ENCODE assay signal across 26 cellular contexts in the genomic region with DNA sequence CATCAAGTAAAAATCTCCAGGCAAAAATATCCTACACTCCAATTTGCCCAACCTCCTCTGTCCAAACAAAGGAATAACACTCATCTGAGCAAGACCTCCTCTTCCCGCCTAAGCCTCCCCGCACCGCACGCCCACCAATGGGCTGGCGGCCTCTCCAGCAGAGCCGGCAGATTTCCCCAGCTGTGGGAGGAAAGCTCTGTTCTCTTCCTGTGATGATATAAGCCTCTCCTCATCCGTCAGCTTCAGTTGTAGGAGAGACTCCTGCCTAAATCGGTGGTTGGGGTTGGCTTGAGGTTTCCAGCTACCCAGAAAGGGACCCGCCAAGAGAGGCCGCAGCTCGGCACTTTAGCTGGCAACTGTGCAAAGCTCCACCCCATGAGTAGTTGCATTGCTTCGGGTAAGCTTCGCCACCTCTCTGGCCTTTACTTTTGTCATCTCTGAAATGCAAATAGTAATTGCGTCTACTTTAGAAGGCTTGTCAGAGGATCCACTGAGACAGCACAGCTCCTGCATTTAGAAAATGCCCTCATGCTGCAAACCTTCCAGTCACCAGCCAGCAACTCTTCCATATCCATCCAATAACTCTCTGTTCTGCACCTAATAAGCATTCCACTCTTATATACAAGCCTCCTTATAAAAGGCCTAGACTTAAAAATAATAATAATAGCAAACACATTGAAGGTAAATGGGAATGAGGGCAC.
A peak's percentile ranks its signal among the peaks of the same experiment; 100 is the strongest.
DNase-seq lines count a peak whose midpoint lies in the region; ATAC-seq and TF ChIP-seq lines count a peak whose summit lies in the region.
"Had no signal": no experiment of that assay in that cellular context is flagged by ENCODE, and none has a peak within 500 bp of the region (broad histone marks: within the 10 kb centered on the region; RNA-seq: fewer than 3 reads in every experiment).

No MANE protein-coding gene starts in this region.

- ATAC-seq in mucosa of descending colon (peak; percentile 10), GM21825 (IDR thresholded peaks at IDR 0.05; ENCODE audit: unreplicated experiment) (no peak)
- no peak for ATAC-seq in stimulated activated naive CD8-positive, alpha-beta T cell treated with anti-CD3 and anti-CD28 coated beads, Interleukin-15, Interleukin-2, amounts not matched to agents 100 U/mL and 50 U/mL, for 24 hours

- DNase-seq in NCI-H510A treated with DMSO at 0.1 percent for 48 hours (lab: John Stamatoyannopoulos, UW): peak; percentile 37
- DNase-seq in NCI-H510A (lab: John Stamatoyannopoulos, UW): no peak
- DNase-seq in SHP77 treated with DMSO at 0.1 percent for 48 hours (lab: John Stamatoyannopoulos, UW): peak; percentile 45
- DNase-seq in mucosa of descending colon: no peak
- no peak for DNase-seq in NOMO-1 treated with dmso at 0.1 percent for 144 hours (lab: John Stamatoyannopoulos, UW; ENCODE audit: unreplicated experiment)
- no peak for DNase-seq in stimulated activated naive CD8-positive, alpha-beta T cell treated with anti-CD3 and anti-CD28 coated beads, Interleukin-15, Interleukin-2, amounts not matched to agents 100 U/mL and 50 U/mL, for 24 hours
- DNase-seq: activated gamma-delta T cell treated with Interleukin-2 at 50 U/mL for 16 hours; activated T-cell treated with anti-CD3 and anti-CD28 coated beads, Interleukin-2, amount 50 U/mL, for 1 hour; adrenal gland; Caco-2; DND-41; immature natural killer cell; MV-4-11; NCI-H2029 treated with DMSO at 0.1 percent for 48 hours; NCI-H526; retina; SIG-M5; spleen; stimulated activated CD4-positive, alpha-beta T cell treated with anti-CD3 and anti-CD28 coated beads, Interleukin-4, amount 100 ng/mL, for 1 hour; stimulated activated naive CD4-positive, alpha-beta T cell treated with Interleukin-2 at 50 U/mL for 16 hours; transverse colon had no signal

- peaks cover 28% of the 10 kb centered on the region for H3K9me3 ChIP-seq in mucosa of descending colon
- H3K9me3 ChIP-seq: adrenal gland, Caco-2, neutrophil, transverse colon had no signal

- H3K4me1 ChIP-seq in mucosa of descending colon (ENCODE audit: low read depth): no peaks in the 10 kb centered on the region
- H3K4me1 ChIP-seq: adrenal gland, Caco-2, spleen, transverse colon had no signal

- peak overlapping the region; percentile 13 for H3K27ac ChIP-seq in temporal lobe (ENCODE audit: low read depth, low read length)
- H3K27ac ChIP-seq: adrenal gland; BLaER1 treated with 17β-estradiol and CSF1 and Interleukin-3, amounts not matched to agents 10 nM and 100 nM; KMS-11; neutrophil; spleen; transverse colon had no signal

- TF ChIP-seq CTCF in mucosa of descending colon (IDR thresholded peaks at IDR 0.05): no peak

- no peak overlapping the region for H3K4me3 ChIP-seq in mucosa of descending colon
- H3K4me3 ChIP-seq: adrenal gland; BLaER1 treated with 17β-estradiol and CSF1 and Interleukin-3, amounts not matched to agents 10 nM and 100 nM; spleen; transverse colon had no signal

- H3K36me3 ChIP-seq in mucosa of descending colon (ENCODE audit: low read depth): no peaks in the 10 kb centered on the region
- H3K36me3 ChIP-seq: adrenal gland; BLaER1 treated with 17β-estradiol and CSF1 and Interleukin-3, amounts not matched to agents 10 nM and 100 nM; neutrophil; spleen; transverse colon had no signal

- intact Hi-C loops in mucosa of descending colon (cut with DNase I, micrococcal nuclease): no loop called here

Comparison
In these comparisons a context has a peak if more than half of its experiments do, and no peak if none do; other contexts are left out.
1. DNase-seq: peak in NCI-H510A treated with DMSO at 0.1 percent for 48 hours (single experiment) and SHP77 treated with DMSO at 0.1 percent for 48 hours (single experiment); none in NCI-H510A (single experiment), mucosa of descending colon (0 of 3), NOMO-1 treated with dmso at 0.1 percent for 144 hours (single experiment) and stimulated activated naive CD8-positive, alpha-beta T cell treated with anti-CD3 and anti-CD28 coated beads, Interleukin-15, Interleukin-2, amounts not matched to agents 100 U/mL and 50 U/mL, for 24 hours (single experiment).